8 cellular contexts compared by ENCODE assay signal in the genomic region with DNA sequence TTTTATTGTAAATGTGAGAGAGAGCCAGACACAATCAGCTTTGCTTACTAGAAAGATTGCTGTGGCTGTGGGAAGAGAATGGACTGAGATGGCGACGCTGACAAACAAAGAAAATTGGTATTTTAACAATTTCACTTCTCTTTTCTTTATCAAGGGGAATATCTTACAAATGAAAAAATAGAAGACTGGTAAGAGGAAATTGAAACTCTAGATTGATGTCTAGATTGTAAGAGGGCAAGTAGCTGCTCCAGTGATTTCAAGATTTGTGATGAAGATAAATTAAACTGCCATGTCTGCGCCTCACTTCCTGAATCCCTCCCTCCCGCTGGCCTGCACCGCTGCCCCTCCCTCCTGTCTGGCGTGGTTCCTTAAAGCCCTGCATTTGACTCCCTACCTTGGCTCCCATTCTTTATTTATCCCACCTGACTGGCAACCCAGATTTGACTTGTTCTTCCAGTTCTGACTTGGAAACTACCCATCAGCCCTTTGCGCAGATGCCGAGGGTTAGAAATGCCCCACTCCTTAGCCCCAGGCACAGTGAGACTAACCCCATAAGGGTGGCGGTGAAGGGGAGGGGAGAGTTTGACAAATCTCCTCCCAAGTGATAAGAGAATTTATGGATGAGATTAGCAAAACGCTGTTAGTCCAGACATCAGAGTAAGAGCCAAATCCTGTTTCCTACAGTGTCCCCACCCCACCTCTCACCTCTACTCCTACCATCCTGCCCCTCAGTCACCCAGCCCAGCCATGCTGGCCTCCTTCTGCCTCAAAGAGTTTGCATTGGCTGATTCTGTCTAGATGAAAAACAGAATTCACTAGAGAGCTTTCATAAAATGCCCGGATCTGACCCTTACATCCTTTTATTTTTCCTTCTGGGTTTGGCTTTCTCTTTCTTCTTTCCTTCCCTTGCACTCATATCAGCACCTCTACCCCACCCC.
DNase-seq lines count a peak whose midpoint lies in the region; ATAC-seq, FAIRE-seq and TF ChIP-seq lines count a peak whose summit lies in the region.

No MANE protein-coding gene starts in this region.

- peak overlapping the region; percentile 58 for H3K27ac Mint-ChIP-seq in astrocyte (ENCODE audit: unreplicated experiment)
- peak overlapping the region; percentile 37 to 93 (median 87) for H3K27ac Mint-ChIP-seq in naive thymus-derived CD4-positive, alpha-beta T cell

- peak; percentile 27 for TF ChIP-seq POLR2A in HCT116 (IDR thresholded peaks at IDR 0.05; ENCODE audit: borderline replicate concordance, extremely low read depth, insufficient read depth, insufficient read length)
- no peak for TF ChIP-seq POLR2A in esophagus muscularis mucosa (IDR thresholded peaks at IDR 0.05; ENCODE audit: low read depth)

- no peak overlapping the region for H3K27ac ChIP-seq in HCT116 (ENCODE audit: low read depth, low read length)
- H3K27ac ChIP-seq in astrocyte (ENCODE audit: low read depth, low read length), result no peak overlapping the region
- H3K27ac ChIP-seq in naive thymus-derived CD4-positive, alpha-beta T cell (ENCODE audit: low read depth, low read length), result peak overlapping the region; percentile 1
- H3K27ac ChIP-seq in esophagus muscularis mucosa (replicated peaks in 1 of 4), result no peak overlapping the region

- TF ChIP-seq EP300 in esophagus muscularis mucosa (IDR thresholded peaks at IDR 0.05), result no peak

- FAIRE-seq in astrocyte (lab: Jason Lieb, UNC), result no peak

- no peak overlapping the region for H3K4me3 Mint-ChIP-seq in astrocyte (ENCODE audit: unreplicated experiment)
- peak overlapping the region; percentile 75 to 90 (median 82) for H3K4me3 Mint-ChIP-seq in naive thymus-derived CD4-positive, alpha-beta T cell

- H3K9me3 ChIP-seq in HCT116 (ENCODE audit: control insufficient read depth in 1 of 2, insufficient read depth in 1 of 2, low read depth in 1 of 2, low read length in 2 of 2), result 0 out of 4 replicates have a peak, but pooled peaks cover 0 to 3% of the 10 kb centered on the region in 2 experiments
- no peaks in the 10 kb centered on the region for H3K9me3 ChIP-seq in astrocyte (ENCODE audit: insufficient read depth, low read depth, low read length)
- H3K9me3 ChIP-seq in naive thymus-derived CD4-positive, alpha-beta T cell (ENCODE audit: control insufficient read depth in 2 of 3, low read length in 3 of 3), result peaks cover 0 to 10% (median 0%) of the 10 kb centered on the region in 3 experiments
- H3K9me3 ChIP-seq in esophagus muscularis mucosa, result peaks cover 0 to 25% (median 21%) of the 10 kb centered on the region in 4 donors

- H3K27me3 ChIP-seq in HCT116 (ENCODE audit: insufficient read depth, low read length) (no peaks in the 10 kb centered on the region), astrocyte (ENCODE audit: insufficient read depth, low read length) (no peaks in the 10 kb centered on the region), esophagus muscularis mucosa (no peaks in the 10 kb centered on the region)
- H3K27me3 ChIP-seq in naive thymus-derived CD4-positive, alpha-beta T cell (ENCODE audit: control insufficient read depth in 2 of 2, insufficient read depth in 2 of 2, low read length in 2 of 2), result no peaks in the 10 kb centered on the region

- POLR2A ChIA-PET in HCT116 (lab: Charles Lee), result no interaction called here
- POLR2A ChIA-PET in naive thymus-derived CD4-positive, alpha-beta T cell (lab: Charles Lee), result interaction anchor here (0.5 to 4.2 kb wide), 9 partner anchors 15 to 530 kb away, joined by 3 to 29 read pairs (median 5); partner anchors contain the start of gene ATF7IP

- no peaks in the 10 kb centered on the region for H3K27me3 Mint-ChIP-seq in astrocyte (ENCODE audit: low read depth, unreplicated experiment)
- H3K27me3 Mint-ChIP-seq in naive thymus-derived CD4-positive, alpha-beta T cell, result no peaks in the 10 kb centered on the region

- TF ChIP-seq CTCF in HCT116 (IDR thresholded peaks at IDR 0.05 in 2 of 3, conservative IDR thresholded peaks at IDR 0.05 in 1 of 3; ENCODE audit: borderline replicate concordance in 1 of 3, insufficient read depth in 1 of 3, low read depth in 2 of 3, low read length in 2 of 3) (no peak), astrocyte (IDR thresholded peaks at IDR 0.05; ENCODE audit: insufficient read depth, low read depth, low read length) (no peak), esophagus muscularis mucosa (IDR thresholded peaks at IDR 0.05) (no peak)

- ATAC-seq in GM18508 (IDR thresholded peaks at IDR 0.05; ENCODE audit: insufficient read depth, unreplicated experiment) (peak; percentile 32), HCT116 (no peak)
- ATAC-seq in naive thymus-derived CD4-positive, alpha-beta T cell, result peak; percentile 51

- H3K4me1 ChIP-seq in HCT116 (ENCODE audit: control insufficient read depth in 1 of 2, insufficient read depth in 2 of 2, low read length in 2 of 2) (no peaks in the 10 kb centered on the region; a peak in 1 of 4 replicates), astrocyte (ENCODE audit: insufficient read depth, low read length) (peaks cover 2% of the 10 kb centered on the region), esophagus muscularis mucosa (peaks cover 0 to 3% (median 0%) of the 10 kb centered on the region in 4 donors)
- H3K4me1 ChIP-seq in naive thymus-derived CD4-positive, alpha-beta T cell (ENCODE audit: control insufficient read depth in 2 of 2, insufficient read depth in 2 of 2, low read length in 2 of 2), result peaks cover 0 to 6% of the 10 kb centered on the region in 2 donors

- RAD21 ChIA-PET in HCT116 (lab: Charles Lee; ENCODE audit: low non-redundant PET in 1 of 2, low total read pairs in 2 of 2, uncharacterized antibody in 2 of 2, unreplicated experiment in 2 of 2), result no interaction called here

- TF ChIP-seq RAD21 in HCT116 (IDR thresholded peaks at IDR 0.05; ENCODE audit: low read depth), result 0 out of 2 replicates have a peak, but pooled peaks have one; percentile 5

- no peak overlapping the region for H2AFZ ChIP-seq in HCT116 (ENCODE audit: low read depth, low read length, poor library complexity, severe bottlenecking)
- peak overlapping the region; percentile 28 for H2AFZ ChIP-seq in astrocyte (ENCODE audit: low read depth, low read length)

- H3K4me3 ChIP-seq in HCT116 (replicated peaks in 1 of 2; ENCODE audit: low read depth in 1 of 2, low read length in 2 of 2) (no peak overlapping the region), astrocyte (ENCODE audit: insufficient read depth, low read depth, low read length) (no peak overlapping the region), esophagus muscularis mucosa (peak overlapping the region in 2 of 4 donors; percentile 11 to 16)
- H3K4me3 ChIP-seq in naive thymus-derived CD4-positive, alpha-beta T cell (ENCODE audit: low read length), result peak overlapping the region; percentile 52

- H3K9me3 Mint-ChIP-seq in astrocyte (ENCODE audit: unreplicated experiment), result peaks cover 8% of the 10 kb centered on the region
- H3K9me3 Mint-ChIP-seq in naive thymus-derived CD4-positive, alpha-beta T cell, result peaks cover 0 to 35% (median 17%) of the 10 kb centered on the region in 11 donors

- CTCF ChIA-PET in HCT116 (lab: Charles Lee), result interaction anchor here (0.7 to 3.0 kb wide), 2 partner anchors 214 to 273 kb away, joined by 3 to 51 read pairs; no protein-coding TSS in a partner anchor
- CTCF ChIA-PET in naive thymus-derived CD4-positive, alpha-beta T cell (lab: Charles Lee), result interaction anchor here (0.7 to 4.5 kb wide), 5 partner anchors 16 to 378 kb away, joined by 3 to 36 read pairs (median 28); partner anchors contain the start of gene ATF7IP

- no peak overlapping the region for H3K4me2 ChIP-seq in HCT116 (ENCODE audit: low read length)
- peak overlapping the region; percentile 32 for H3K4me2 ChIP-seq in astrocyte (ENCODE audit: low read length)

- H3K9ac ChIP-seq in HCT116 (ENCODE audit: low read length) (no peak overlapping the region), astrocyte (ENCODE audit: low read length) (no peak overlapping the region)

- H3K4me1 Mint-ChIP-seq in astrocyte (ENCODE audit: low read depth, unreplicated experiment), result peaks cover 6% of the 10 kb centered on the region
- peaks cover 19 to 29% (median 23%) of the 10 kb centered on the region in 7 donors for H3K4me1 Mint-ChIP-seq in naive thymus-derived CD4-positive, alpha-beta T cell

- H3K79me2 ChIP-seq in HCT116 (ENCODE audit: insufficient read depth, low read length) (no peaks in the 10 kb centered on the region), astrocyte (ENCODE audit: insufficient read depth, low read length) (no peaks in the 10 kb centered on the region)

- BruUV-seq in HCT116 (replicated peaks; lab: Mats Ljungman, UMichigan), result no TSS peak

- WGBS in esophagus muscularis mucosa, result 53% methylated on average over 11 of the region's 11 CpGs

- H3K9me2 ChIP-seq in HCT116 (ENCODE audit: insufficient read depth), result no peaks in the 10 kb centered on the region

- H3K36me3 ChIP-seq in HCT116 (ENCODE audit: control insufficient read depth in 1 of 2, insufficient read depth in 2 of 2, low read length in 2 of 2) (no peaks in the 10 kb centered on the region), astrocyte (ENCODE audit: insufficient read depth, low read length) (no peaks in the 10 kb centered on the region), esophagus muscularis mucosa (no peaks in the 10 kb centered on the region)
- no peaks in the 10 kb centered on the region for H3K36me3 ChIP-seq in naive thymus-derived CD4-positive, alpha-beta T cell (ENCODE audit: control insufficient read depth in 2 of 3, insufficient read depth in 3 of 3, low read length in 3 of 3)

- intact Hi-C loops in HCT116 (cut with micrococcal nuclease) (loop anchor here (2.0 to 5.0 kb wide), 3 partner anchors 272 to 755 kb away; no protein-coding TSS in a partner anchor), esophagus muscularis mucosa (cut with DNase I) (loop anchor here (5.0 to 10.0 kb wide), 2 partner anchors 385 to 427 kb away; no protein-coding TSS in a partner anchor)
- intact Hi-C loops in naive thymus-derived CD4-positive, alpha-beta T cell (cut with micrococcal nuclease), result loop anchor here (1.0 to 10.0 kb wide), 8 partner anchors 16 to 1029 kb away; partner anchors contain the start of genes ATF7IP (in 2 of the 2) and RERG (in 1 of the 2)

- no peaks in the 10 kb centered on the region for H4K20me1 ChIP-seq in HCT116 (ENCODE audit: insufficient read depth)
- no peaks in the 10 kb centered on the region for H4K20me1 ChIP-seq in astrocyte (ENCODE audit: insufficient read depth, low read length)

- DNase-seq in HCT116 (ENCODE audit: low read depth, low spot score) (no peak), MV-4-11 (lab: John Stamatoyannopoulos, UW) (peak; percentile 50), astrocyte (ENCODE audit: low read depth) (peak; percentile 27), NCI-H2107 treated with DMSO at 0.1 percent for 48 hours (lab: John Stamatoyannopoulos, UW; ENCODE audit: unreplicated experiment) (no peak), DMS 273 treated with DMSO at 0.1 percent for 48 hours (lab: John Stamatoyannopoulos, UW) (no peak), esophagus muscularis mucosa (ENCODE audit: extremely low spot score) (no peak)
- DNase-seq in naive thymus-derived CD4-positive, alpha-beta T cell, result no peak

- peaks cover 2% of the 10 kb centered on the region for H3K36me3 Mint-ChIP-seq in astrocyte (ENCODE audit: low read depth, unreplicated experiment)
- H3K36me3 Mint-ChIP-seq in naive thymus-derived CD4-positive, alpha-beta T cell, result peaks cover 3 to 23% (median 9%) of the 10 kb centered on the region in 5 donors

TF ChIP-seq in HCT116, 20 proteins besides CTCF, POLR2A, EP300 and RAD21 (continues in another document):
- no peak for TF ChIP-seq CEBPB (IDR thresholded peaks at IDR 0.05; ENCODE audit: low read depth)
- no peak for TF ChIP-seq EGR1 (IDR thresholded peaks at IDR 0.05; ENCODE audit: low read depth)
- TF ChIP-seq SRF (IDR thresholded peaks at IDR 0.05; ENCODE audit: low read depth), result no peak

Comparison
In these comparisons a context has a peak if more than half of its experiments do, and no peak if none do; other contexts are left out.
1. DNase-seq: peak in MV-4-11 (single experiment) and astrocyte (single experiment); none in HCT116 (single experiment), naive thymus-derived CD4-positive, alpha-beta T cell (0 of 9), NCI-H2107 treated with DMSO at 0.1 percent for 48 hours (single experiment), DMS 273 treated with DMSO at 0.1 percent for 48 hours (single experiment) and esophagus muscularis mucosa (single experiment).